Comparison of ENCODE assay signal across 1 cellular context in genomic region chr7:99472561-99473314, GRCh38.
A peak's percentile ranks its signal among the peaks of the same experiment; 100 is the strongest.
TF ChIP-seq lines count a peak whose summit lies in the region.

TSS of gene ZNF789 (plus strand) at chr7:99472890. CDS start at chr7:99476457, 3,567 bp downstream.

TF ChIP-seq in HepG2, 621 proteins besides CTCF, POLR2A, EP300 and RAD21 (continued from another document):
- TF ChIP-seq SNAPC4 (CRISPR knock-in tag; IDR thresholded peaks at IDR 0.05): peak; percentile 85
- TF ChIP-seq AHR (CRISPR knock-in tag; IDR thresholded peaks at IDR 0.05): no peak
- TF ChIP-seq ZNF3 (CRISPR knock-in tag; IDR thresholded peaks at IDR 0.05): no peak
- TF ChIP-seq HMGA1 (CRISPR knock-in tag; conservative IDR thresholded peaks at IDR 0.05): no peak
- no peak for TF ChIP-seq ZNF546 (CRISPR knock-in tag; conservative IDR thresholded peaks at IDR 0.05)
- TF ChIP-seq JDP2 (CRISPR knock-in tag; IDR thresholded peaks at IDR 0.05; ENCODE audit: borderline replicate concordance): no peak; the same call in 1 of the 2 replicates
- TF ChIP-seq ZNF367 (CRISPR knock-in tag; IDR thresholded peaks at IDR 0.05; ENCODE audit: borderline replicate concordance): no peak
